8 cellular contexts compared by ENCODE assay signal in the genomic region with DNA sequence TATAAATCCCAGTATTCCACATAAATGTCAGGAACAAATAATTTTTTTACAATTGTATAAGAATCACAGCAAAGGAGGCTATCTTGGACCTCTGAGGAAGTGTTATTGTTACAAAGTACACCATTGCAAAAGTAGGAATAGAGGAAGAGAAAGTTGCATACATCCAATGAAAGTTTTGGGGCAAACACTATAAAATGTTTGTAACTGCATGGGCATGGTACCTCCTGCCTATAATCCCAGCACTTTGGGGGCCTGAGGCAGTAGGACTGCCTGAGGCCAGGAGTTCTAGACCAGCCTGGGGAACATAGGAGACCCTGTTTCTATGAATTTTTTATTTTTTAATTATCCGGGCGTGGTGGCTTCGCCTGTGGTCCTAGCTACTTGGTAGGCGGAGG. TPM values are rescaled to one million over a fixed set of nuclear protein-coding genes. Genes with fewer than 3 reads are reported as not detected.
A peak's percentile ranks its signal among the peaks of the same experiment; 100 is the strongest.
DNase-seq lines count a peak whose midpoint lies in the region; ATAC-seq and TF ChIP-seq lines count a peak whose summit lies in the region.

No MANE protein-coding gene starts in this region.

- peaks cover 0 to 4% of the 10 kb centered on the region in 2 donors for H3K4me1 ChIP-seq in breast epithelium
- H3K4me1 ChIP-seq in naive thymus-derived CD4-positive, alpha-beta T cell (ENCODE audit: control insufficient read depth in 2 of 2, insufficient read depth in 2 of 2, low read length in 2 of 2), result peaks cover 21 to 28% of the 10 kb centered on the region in 2 donors

- POLR2A ChIA-PET in BJ (lab: Charles Lee), result no interaction called here
- POLR2A ChIA-PET in naive thymus-derived CD4-positive, alpha-beta T cell (lab: Charles Lee), result interaction anchor here (0.5 to 1.6 kb wide), 3 partner anchors 28 to 199 kb away, joined by 3 to 14 read pairs (median 3); a partner anchor contains a TSS

- TF ChIP-seq CTCF in BJ (IDR thresholded peaks at IDR 0.05; ENCODE audit: insufficient read depth, low read depth, low read length), result no peak
- TF ChIP-seq CTCF in LNCaP clone FGC (IDR thresholded peaks at IDR 0.05; ENCODE audit: control insufficient read depth, extremely low read depth, insufficient read depth), result no peak
- TF ChIP-seq CTCF in breast epithelium (IDR thresholded peaks at IDR 0.05), result no peak

- no peaks in the 10 kb centered on the region for H3K27me3 ChIP-seq in BJ (ENCODE audit: control insufficient read depth, insufficient read depth, low read length)
- no peaks in the 10 kb centered on the region for H3K27me3 ChIP-seq in breast epithelium
- H3K27me3 ChIP-seq in naive thymus-derived CD4-positive, alpha-beta T cell (ENCODE audit: control insufficient read depth in 2 of 2, insufficient read depth in 2 of 2, low read length in 2 of 2), result no peaks in the 10 kb centered on the region

- no peak for DNase-seq in BJ (ENCODE audit: low read depth)
- DNase-seq in LNCaP clone FGC (ENCODE audit: low read depth), result no peak
- no peak for DNase-seq in breast epithelium (ENCODE audit: low spot score in 2 of 2)
- no peak for DNase-seq in naive thymus-derived CD4-positive, alpha-beta T cell
- DNase-seq in GOT3 (lab: John Stamatoyannopoulos, UW), result no peak
- DNase-seq in NCI-H146 treated with DMSO at 0.1 percent for 48 hours (lab: John Stamatoyannopoulos, UW; ENCODE audit: unreplicated experiment), result no peak

- peaks cover 23 to 48% (median 40%) of the 10 kb centered on the region in 7 donors for H3K4me1 Mint-ChIP-seq in naive thymus-derived CD4-positive, alpha-beta T cell

- H3K27ac ChIP-seq in breast epithelium, result peak overlapping the region; percentile 93 to 99
- H3K27ac ChIP-seq in naive thymus-derived CD4-positive, alpha-beta T cell (ENCODE audit: low read depth, low read length), result peak overlapping the region; percentile 80

- peaks cover 0 to 3% (median 0%) of the 10 kb centered on the region in 5 donors for H3K27me3 Mint-ChIP-seq in naive thymus-derived CD4-positive, alpha-beta T cell

- H3K36me3 Mint-ChIP-seq in naive thymus-derived CD4-positive, alpha-beta T cell, result peaks cover 0 to 9% (median 0%) of the 10 kb centered on the region in 5 donors

- no peak for TF ChIP-seq POLR2A in breast epithelium (IDR thresholded peaks at IDR 0.05)

- H3K4me3 Mint-ChIP-seq in naive thymus-derived CD4-positive, alpha-beta T cell, result peak overlapping the region; percentile 77 to 95 (median 92)

- CTCF ChIA-PET in BJ (lab: Yijun Ruan, JAX), result interaction anchor here (0.8 kb wide), 1 partner anchor 8 kb away, joined by 3 read pairs; no protein-coding TSS in a partner anchor
- CTCF ChIA-PET in naive thymus-derived CD4-positive, alpha-beta T cell (lab: Charles Lee), result no interaction called here

- intact Hi-C loops in breast epithelium (cut with DNase I; ENCODE audit: low total_unique reads), result no loop called here
- intact Hi-C loops in naive thymus-derived CD4-positive, alpha-beta T cell (cut with micrococcal nuclease), result loop anchor here (1.0 to 2.0 kb wide), 8 partner anchors 28 to 1865 kb away; a partner anchor contains a TSS

- H3K36me3 ChIP-seq in BJ (ENCODE audit: control insufficient read depth, insufficient read depth, low read length) (no peaks in the 10 kb centered on the region), breast epithelium (no peaks in the 10 kb centered on the region)
- H3K36me3 ChIP-seq in naive thymus-derived CD4-positive, alpha-beta T cell (ENCODE audit: control insufficient read depth in 2 of 3, insufficient read depth in 3 of 3, low read length in 3 of 3), result peaks cover 0 to 3% (median 0%) of the 10 kb centered on the region in 3 experiments

- peak overlapping the region; percentile 86 to 96 (median 93) for H3K27ac Mint-ChIP-seq in naive thymus-derived CD4-positive, alpha-beta T cell

- H3K9me3 Mint-ChIP-seq in naive thymus-derived CD4-positive, alpha-beta T cell, result no peaks in the 10 kb centered on the region

- no peak for ATAC-seq in naive thymus-derived CD4-positive, alpha-beta T cell
- no peak for ATAC-seq in HG02973 (IDR thresholded peaks at IDR 0.05; ENCODE audit: unreplicated experiment)
- ATAC-seq in HG03439 (IDR thresholded peaks at IDR 0.05; ENCODE audit: unreplicated experiment), result no peak

- no peaks in the 10 kb centered on the region for H3K9me3 ChIP-seq in breast epithelium
- no peaks in the 10 kb centered on the region for H3K9me3 ChIP-seq in naive thymus-derived CD4-positive, alpha-beta T cell (ENCODE audit: control insufficient read depth in 2 of 3, low read length in 3 of 3)

- H3K4me3 ChIP-seq in BJ (ENCODE audit: low read depth, low read length) (peak overlapping the region; percentile 98), LNCaP clone FGC (ENCODE audit: low read depth, low read length) (peak overlapping the region; percentile 72), breast epithelium (peak overlapping the region; percentile 68 to 92 (median 82))
- H3K4me3 ChIP-seq in naive thymus-derived CD4-positive, alpha-beta T cell (ENCODE audit: low read length), result no peak overlapping the region

RNA-seq across cellular contexts. Expression of a gene that starts 0.8 kb away (rescaled TPM):
- polyA plus RNA-seq in BJ (2011; rRNA removed), result 42.0 and 47.8 TPM in 2 replicates
- polyA minus RNA-seq in BJ (2011; rRNA and poly(A)+ RNA removed), result 27.0 and 27.2 TPM in 2 replicates
- total RNA-seq in breast epithelium, result 10 to 100 TPM; 26.1 to 28.8 (median 26.1) TPM
- total RNA-seq in naive thymus-derived CD4-positive, alpha-beta T cell, result 10 to 100 TPM; 44.5 to 49.2 (median 47.9) TPM
- 10 to 100 TPM; 18.7 to 27.8 TPM for polyA plus RNA-seq in naive thymus-derived CD4-positive, alpha-beta T cell

RNA-seq across cellular contexts. Expression of a gene that starts 28.0 kb away (rescaled TPM):
- 35.3 and 66.1 TPM in 2 replicates for polyA plus RNA-seq in BJ (2011; rRNA removed)
- polyA minus RNA-seq in BJ (2011; rRNA and poly(A)+ RNA removed), result 6.7 and 13.6 TPM in 2 replicates
- total RNA-seq in breast epithelium, result 10 to 100 TPM; 44.8 to 64.2 (median 63.9) TPM
- total RNA-seq in naive thymus-derived CD4-positive, alpha-beta T cell, result 10 to 100 TPM; 21.4 to 61.9 (median 45.6) TPM
- 100 to 1,000 TPM; 150 to 169 TPM for polyA plus RNA-seq in naive thymus-derived CD4-positive, alpha-beta T cell

RNA-seq across cellular contexts. Expression of a gene that starts 51.8 kb away (rescaled TPM):
- 4.5 and 10.3 TPM in 2 replicates for polyA plus RNA-seq in BJ (2011; rRNA removed)
- polyA minus RNA-seq in BJ (2011; rRNA and poly(A)+ RNA removed), result 5.3 and 5.4 TPM in 2 replicates
- total RNA-seq in breast epithelium, result 10 to 100 TPM; 16.3 to 30.9 (median 21.3) TPM
- total RNA-seq in naive thymus-derived CD4-positive, alpha-beta T cell, result 10 to 100 TPM; 16.3 to 21.0 (median 20.3) TPM
- 10 to 100 TPM; 11.0 to 12.1 TPM for polyA plus RNA-seq in naive thymus-derived CD4-positive, alpha-beta T cell
